ENCODE assay signal across 13 cellular contexts in the genomic region with DNA sequence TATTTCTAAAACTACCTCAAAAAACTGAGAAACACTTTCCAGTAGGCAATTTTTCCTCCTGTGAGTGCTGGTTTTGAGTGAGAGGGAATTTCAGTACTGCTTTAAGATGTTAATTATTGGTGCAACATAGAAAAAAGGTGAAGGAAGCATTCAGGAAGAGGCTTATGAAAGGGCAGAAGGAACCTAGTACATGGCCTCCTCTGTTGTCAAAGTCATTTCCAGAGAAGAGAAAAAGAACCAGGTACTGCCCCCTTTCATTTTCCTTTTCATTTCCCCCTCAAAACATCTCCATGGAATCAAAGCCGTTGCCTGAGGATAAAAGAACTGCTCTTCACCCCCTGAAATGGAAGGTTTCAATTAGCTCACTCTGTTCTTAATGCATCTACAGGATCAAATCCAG. TPM values are rescaled to one million over a fixed set of nuclear protein-coding genes. Genes with fewer than 3 reads are reported as not detected.
A peak's percentile ranks its signal among the peaks of the same experiment; 100 is the strongest.
DNase-seq lines count a peak whose midpoint lies in the region; ATAC-seq, FAIRE-seq and TF ChIP-seq lines count a peak whose summit lies in the region.
"Had no signal": no experiment of that assay in that cellular context is flagged by ENCODE, and none has a peak within 500 bp of the region (broad histone marks: within the 10 kb centered on the region; RNA-seq: fewer than 3 reads in every experiment).

No MANE protein-coding gene starts in this region.

- H3K79me2 ChIP-seq in astrocyte (ENCODE audit: insufficient read depth, low read length) (peaks cover 4% of the 10 kb centered on the region), osteoblast (ENCODE audit: insufficient read depth, low read length) (no peaks in the 10 kb centered on the region)

- H3K27ac Mint-ChIP-seq in astrocyte (ENCODE audit: unreplicated experiment) (peak overlapping the region; percentile 92), T-helper 17 cell (no peak overlapping the region)
- H3K27ac Mint-ChIP-seq: CD4-positive, alpha-beta T cell had no signal

- no peak overlapping the region for H3K4me3 ChIP-seq in astrocyte (ENCODE audit: insufficient read depth, low read depth, low read length)
- no peak overlapping the region for H3K4me3 ChIP-seq in osteoblast (ENCODE audit: insufficient read depth, low read length)

- DNase-seq in astrocyte (ENCODE audit: low read depth) = no peak
- no peak for DNase-seq in osteoblast (ENCODE audit: insufficient read length, low spot score, missing footprints)
- DNase-seq in T-helper 17 cell = no peak
- DNase-seq in activated CD4-positive, alpha-beta T cell treated with anti-CD3 and anti-CD28 coated beads, Interleukin-2, amount 50 U/mL, for 4 hours = no peak
- DNase-seq: CD4-positive, alpha-beta T cell; effector CD4-positive, alpha-beta T cell; occipital lobe had no signal

- no peak for FAIRE-seq in astrocyte (lab: Jason Lieb, UNC)

- peaks cover under 1% of the 10 kb centered on the region for H3K36me3 Mint-ChIP-seq in astrocyte (ENCODE audit: low read depth, unreplicated experiment)
- peaks cover 4% of the 10 kb centered on the region for H3K36me3 Mint-ChIP-seq in T-helper 17 cell (ENCODE audit: low read depth)

- TF ChIP-seq CTCF in astrocyte (IDR thresholded peaks at IDR 0.05; ENCODE audit: insufficient read depth, low read depth, low read length) (no peak), osteoblast (IDR thresholded peaks at IDR 0.05; ENCODE audit: extremely low read depth, low read depth, low read length) (no peak)

- H3K9me3 Mint-ChIP-seq in astrocyte (ENCODE audit: unreplicated experiment) = peaks cover 2% of the 10 kb centered on the region
- H3K9me3 Mint-ChIP-seq: CD4-positive, alpha-beta T cell; stimulated activated effector memory CD8-positive, alpha-beta T cell treated with anti-CD3 and anti-CD28 coated beads, Interleukin-12 subunit alpha, Interleukin-12 subunit beta, amount 100 ng/mL, for 72 hours had no signal

- no peaks in the 10 kb centered on the region for H3K27me3 ChIP-seq in astrocyte (ENCODE audit: insufficient read depth, low read length)
- no peaks in the 10 kb centered on the region for H3K27me3 ChIP-seq in osteoblast (ENCODE audit: insufficient read depth, low read length)

- no peaks in the 10 kb centered on the region for H3K9me3 ChIP-seq in astrocyte (ENCODE audit: insufficient read depth, low read depth, low read length)
- no peaks in the 10 kb centered on the region for H3K9me3 ChIP-seq in osteoblast (ENCODE audit: low read depth, low read length)
- no peaks in the 10 kb centered on the region for H3K9me3 ChIP-seq in T-helper 17 cell (ENCODE audit: control insufficient read depth, low read length, poor library complexity, severe bottlenecking)

- peaks cover 78% of the 10 kb centered on the region for H3K4me1 Mint-ChIP-seq in astrocyte (ENCODE audit: low read depth, unreplicated experiment)
- H3K4me1 Mint-ChIP-seq in T-helper 17 cell = peaks cover 7% of the 10 kb centered on the region

- H3K27me3 Mint-ChIP-seq in astrocyte (ENCODE audit: low read depth, unreplicated experiment) (no peaks in the 10 kb centered on the region), T-helper 17 cell (no peaks in the 10 kb centered on the region)
- H3K27me3 Mint-ChIP-seq: CD4-positive, alpha-beta T cell had no signal

- peak overlapping the region; percentile 2 for H3K4me2 ChIP-seq in astrocyte (ENCODE audit: low read length)
- H3K4me2 ChIP-seq in osteoblast (ENCODE audit: insufficient read depth, low read length) = no peak overlapping the region
- H3K4me2 ChIP-seq: KMS-11 had no signal

- H3K36me3 ChIP-seq in astrocyte (ENCODE audit: insufficient read depth, low read length) (peaks cover 5% of the 10 kb centered on the region), osteoblast (ENCODE audit: insufficient read depth, low read length) (peaks cover 4% of the 10 kb centered on the region)

- no peak overlapping the region for H3K9ac ChIP-seq in astrocyte (ENCODE audit: low read length)
- H3K9ac ChIP-seq: KMS-11 had no signal

- H4K20me1 ChIP-seq in astrocyte (ENCODE audit: insufficient read depth, low read length) = no peaks in the 10 kb centered on the region
- H4K20me1 ChIP-seq in osteoblast (ENCODE audit: insufficient read depth, low read length) = no peaks in the 10 kb centered on the region

- H3K4me1 ChIP-seq in astrocyte (ENCODE audit: insufficient read depth, low read length) = peaks cover 61% of the 10 kb centered on the region
- H3K4me1 ChIP-seq in osteoblast (ENCODE audit: insufficient read depth, low read length) = peaks cover 54% of the 10 kb centered on the region

- H3K4me3 Mint-ChIP-seq in astrocyte (ENCODE audit: unreplicated experiment) = no peak overlapping the region
- H3K4me3 Mint-ChIP-seq in T-helper 17 cell = no peak overlapping the region
- H3K4me3 Mint-ChIP-seq: CD4-positive, alpha-beta T cell; stimulated activated effector memory CD8-positive, alpha-beta T cell treated with anti-CD3 and anti-CD28 coated beads, Interleukin-12 subunit alpha, Interleukin-12 subunit beta, amount 100 ng/mL, for 72 hours had no signal

- H3K27ac ChIP-seq in astrocyte (ENCODE audit: low read depth, low read length) (peak overlapping the region; percentile 45), osteoblast (ENCODE audit: low read depth, low read length) (peak overlapping the region; percentile 46)
- H3K27ac ChIP-seq: KMS-11 had no signal

- ATAC-seq in GM18870 (IDR thresholded peaks at IDR 0.05; ENCODE audit: unreplicated experiment) (peak; percentile 50), GM21723 (IDR thresholded peaks at IDR 0.05; ENCODE audit: unreplicated experiment) (peak; percentile 51), GM21390 (IDR thresholded peaks at IDR 0.05; ENCODE audit: unreplicated experiment) (no peak), T-helper 17 cell (no peak), HG03025 (IDR thresholded peaks at IDR 0.05; ENCODE audit: low FRiP score, unreplicated experiment) (no peak)

- H2AFZ ChIP-seq in astrocyte (ENCODE audit: low read depth, low read length) (no peak overlapping the region), osteoblast (ENCODE audit: low read length) (no peak overlapping the region)

RNA-seq across cellular contexts. Expression of a gene that starts 19.8 kb away (rescaled TPM):
- total RNA-seq in astrocyte (1.2 and 3.2 TPM in 2 replicates), osteoblast (13.6 and 19.5 TPM in 2 replicates), T-helper 17 cell (not detected)
- total RNA-seq: CD4-positive, alpha-beta T cell had no signal

RNA-seq across cellular contexts. Expression of a gene that starts 40.0 kb away (rescaled TPM):
- total RNA-seq in astrocyte = 18.1 and 24.0 TPM in 2 replicates
- total RNA-seq in osteoblast = 96.9 and 114 TPM in 2 replicates
- total RNA-seq in T-helper 17 cell = 1 to 10 TPM; 3.6 to 5.6 TPM

Comparison
In these comparisons a context has a peak if more than half of its experiments do, and no peak if none do; other contexts are left out.
1. ATAC-seq: peak in GM18870 (single experiment) and GM21723 (single experiment); none in GM21390 (single experiment), T-helper 17 cell (single experiment) and HG03025 (single experiment).